ENCODE assay signal across 8 cellular contexts in genomic region chr3:180989291-180990163, GRCh38.
DNase-seq lines count a peak whose midpoint lies in the region; ATAC-seq lines count a peak whose summit lies in the region.

DNAJC19 (minus strand) TSS chr3:180989736; CDS start chr3:180989602, 134 bp downstream.

- no peaks in the 10 kb centered on the region for H4K20me1 ChIP-seq in BLaER1 treated with 17β-estradiol and CSF1 and Interleukin-3, amounts not matched to agents 10 nM and 100 nM

- peak within 1 kb of the TSS; percentile 65 to 86 (median 79); a peak in 21 of 22 replicates for H3K27ac ChIP-seq in BLaER1 treated with 17β-estradiol and CSF1 and Interleukin-3, amounts not matched to agents 10 nM and 100 nM

- peaks cover 10 to 33% (median 17%) of the 10 kb centered on the region in 11 experiments; a peak in 19 of 22 replicates for H3K36me3 ChIP-seq in BLaER1 treated with 17β-estradiol and CSF1 and Interleukin-3, amounts not matched to agents 10 nM and 100 nM

- peak within 1 kb of the TSS; percentile 73 to 96 (median 84) for H3K4me2 ChIP-seq in BLaER1 treated with 17β-estradiol and CSF1 and Interleukin-3, amounts not matched to agents 10 nM and 100 nM

- H3K4me3 ChIP-seq in BLaER1 treated with 17β-estradiol and CSF1 and Interleukin-3, amounts not matched to agents 10 nM and 100 nM: peak within 1 kb of the TSS; percentile 71 to 87 (median 80)

- no peaks in the 10 kb centered on the region for H3K9me3 ChIP-seq in BLaER1 treated with 17β-estradiol and CSF1 and Interleukin-3, amounts not matched to agents 10 nM and 100 nM (replicated peaks in 1 of 11)

- H3K27me3 ChIP-seq in BLaER1 treated with 17β-estradiol and CSF1 and Interleukin-3, amounts not matched to agents 10 nM and 100 nM: no peaks in the 10 kb centered on the region

- H3K9ac ChIP-seq in BLaER1 treated with 17β-estradiol and CSF1 and Interleukin-3, amounts not matched to agents 10 nM and 100 nM: peak within 1 kb of the TSS; percentile 81 to 89 (median 83)

- ATAC-seq in GM19351 (IDR thresholded peaks at IDR 0.05; ENCODE audit: unreplicated experiment): peak; percentile 93
- peak; percentile 96 for ATAC-seq in HG03521 (IDR thresholded peaks at IDR 0.05; ENCODE audit: unreplicated experiment)

- peak; percentile 98 for DNase-seq in NCI-H748 (lab: John Stamatoyannopoulos, UW; ENCODE audit: unreplicated experiment)
- DNase-seq in activated CD4-positive, alpha-beta T cell treated with anti-CD3 and anti-CD28 coated beads, Interleukin-2, amount 50 U/mL, for 1 hour: peak; percentile 86
- peak; percentile 97 for DNase-seq in dedifferentiated amniotic fluid mesenchymal stem cell (ENCODE audit: extremely low spot score)
- peak; percentile 99 for DNase-seq in left kidney (ENCODE audit: low read depth, low spot score)
- peak; percentile 85 to 90 for DNase-seq in stimulated activated CD4-positive, alpha-beta T cell treated with anti-CD3 and anti-CD28 coated beads, Interleukin-2, amount 100 ng/mL, for 24 hours

- H3K4me1 ChIP-seq in BLaER1 treated with 17β-estradiol and CSF1 and Interleukin-3, amounts not matched to agents 10 nM and 100 nM: peaks cover 20 to 27% (median 23%) of the 10 kb centered on the region in 10 experiments

Comparison
In these comparisons a context has a peak if more than half of its experiments do, and no peak if none do; other contexts are left out.
1. Peak in every context shown above with its lines: DNase-seq, ATAC-seq, H3K4me3 ChIP-seq and H3K27ac ChIP-seq.